16 cellular contexts compared by ENCODE assay signal in genomic region chr19:39831679-39832078, GRCh38. TPM values are rescaled to one million over a fixed set of nuclear protein-coding genes. Genes with fewer than 3 reads are reported as not detected.
DNase-seq lines count a peak whose midpoint lies in the region; ATAC-seq and TF ChIP-seq lines count a peak whose summit lies in the region.
"Had no signal": no experiment of that assay in that cellular context is flagged by ENCODE, and none has a peak within 500 bp of the region (broad histone marks: within the 10 kb centered on the region; RNA-seq: fewer than 3 reads in every experiment).

No MANE protein-coding gene starts in this region.

- CTCF ChIA-PET in activated naive CD4-positive, alpha-beta T cell treated with anti-CD3 and anti-CD28 coated beads for 36 hours (lab: Charles Lee): no interaction called here
- CTCF ChIA-PET in activated CD8-positive, alpha-beta T cell treated with anti-CD3 and anti-CD28 coated beads, Interleukin-2, amount 10 ng/mL, durations not matched to agents 7 days and 5 days (lab: Charles Lee): no interaction called here

- peaks cover 12% of the 10 kb centered on the region for H3K36me3 Mint-ChIP-seq in activated naive CD4-positive, alpha-beta T cell treated with anti-CD3 and anti-CD28 coated beads, Interleukin-2, amount 50 U/mL, for 24 hours
- H3K36me3 Mint-ChIP-seq in activated naive CD4-positive, alpha-beta T cell treated with anti-CD3 and anti-CD28 coated beads for 36 hours (ENCODE audit: low read depth): peaks cover 49% of the 10 kb centered on the region
- peaks cover 59% of the 10 kb centered on the region for H3K36me3 Mint-ChIP-seq in activated CD8-positive, alpha-beta T cell treated with anti-CD3 and anti-CD28 coated beads, Interleukin-2, amount 10 ng/mL, durations not matched to agents 7 days and 5 days (ENCODE audit: low read depth)
- H3K36me3 Mint-ChIP-seq in stimulated activated memory B cell treated with anti-CD40 and anti-IgM and Interleukin-4, amounts not matched to agents 10 μg/mL and 1 μg/mL and 100 μg/mL, for 72 hours: peaks cover 51% of the 10 kb centered on the region

- ATAC-seq in activated CD8-positive, alpha-beta T cell treated with anti-CD3 and anti-CD28 coated beads, Interleukin-2, amount 10 ng/mL, durations not matched to agents 7 days and 5 days: no peak
- ATAC-seq in stimulated activated memory B cell treated with anti-CD40 and anti-IgM and Interleukin-4, amounts not matched to agents 10 μg/mL and 1 μg/mL and 100 μg/mL, for 72 hours: no peak
- ATAC-seq in HG02642 (IDR thresholded peaks at IDR 0.05; ENCODE audit: poor library complexity, unreplicated experiment): no peak
- ATAC-seq: esophagus mucosa had no signal

- H3K9me3 Mint-ChIP-seq in activated naive CD4-positive, alpha-beta T cell treated with anti-CD3 and anti-CD28 coated beads, Interleukin-2, amount 50 U/mL, for 24 hours: no peaks in the 10 kb centered on the region
- no peaks in the 10 kb centered on the region for H3K9me3 Mint-ChIP-seq in activated naive CD4-positive, alpha-beta T cell treated with anti-CD3 and anti-CD28 coated beads for 36 hours
- H3K9me3 Mint-ChIP-seq in activated CD8-positive, alpha-beta T cell treated with anti-CD3 and anti-CD28 coated beads, Interleukin-2, amount 10 ng/mL, durations not matched to agents 7 days and 5 days (ENCODE audit: insufficient read depth): no peaks in the 10 kb centered on the region
- H3K9me3 Mint-ChIP-seq in stimulated activated memory B cell treated with anti-CD40 and anti-IgM and Interleukin-4, amounts not matched to agents 10 μg/mL and 1 μg/mL and 100 μg/mL, for 72 hours: no peaks in the 10 kb centered on the region

- peak overlapping the region; percentile 83 for H3K4me3 Mint-ChIP-seq in activated naive CD4-positive, alpha-beta T cell treated with anti-CD3 and anti-CD28 coated beads, Interleukin-2, amount 50 U/mL, for 24 hours
- H3K4me3 Mint-ChIP-seq in activated naive CD4-positive, alpha-beta T cell treated with anti-CD3 and anti-CD28 coated beads for 36 hours: no peak overlapping the region
- H3K4me3 Mint-ChIP-seq in activated CD8-positive, alpha-beta T cell treated with anti-CD3 and anti-CD28 coated beads, Interleukin-2, amount 10 ng/mL, durations not matched to agents 7 days and 5 days: no peak overlapping the region
- H3K4me3 Mint-ChIP-seq in stimulated activated memory B cell treated with anti-CD40 and anti-IgM and Interleukin-4, amounts not matched to agents 10 μg/mL and 1 μg/mL and 100 μg/mL, for 72 hours: peak overlapping the region; percentile 69

- POLR2A ChIA-PET in activated CD8-positive, alpha-beta T cell treated with anti-CD3 and anti-CD28 coated beads, Interleukin-2, amount 10 ng/mL, durations not matched to agents 7 days and 5 days (lab: Charles Lee): no interaction called here

- DNase-seq in activated naive CD4-positive, alpha-beta T cell treated with anti-CD3 and anti-CD28 coated beads for 36 hours: no peak
- DNase-seq in activated CD8-positive, alpha-beta T cell treated with anti-CD3 and anti-CD28 coated beads, Interleukin-2, amount 10 ng/mL, durations not matched to agents 7 days and 5 days: no peak
- DNase-seq in mesenteric fat pad (ENCODE audit: low spot score) (peak; percentile 71), brain microvascular endothelial cell (no peak), cerebellar cortex (ENCODE audit: low spot score) (no peak)
- DNase-seq: activated CD4-positive, CD25-positive, alpha-beta regulatory T cell treated with anti-CD3 and anti-CD28 coated beads, Interleukin-2, amount 50 U/mL, for 72 hours; DMS79 treated with DMSO at 0.1 percent for 48 hours; stimulated activated CD8-positive, alpha-beta memory T cell treated with anti-CD3 and anti-CD28 coated beads, Interleukin-4, amount 100 ng/mL, for 48 hours had no signal

- intact Hi-C loops in activated naive CD4-positive, alpha-beta T cell treated with anti-CD3 and anti-CD28 coated beads for 36 hours (cut with micrococcal nuclease): loop anchor here (5.0 kb wide), 1 partner anchor 141 kb away; the partner anchor contains the start of gene PSMC4

- in situ Hi-C loops in brain microvascular endothelial cell (cut with HindIII; ENCODE audit: low pct_ligation_motif_present, low sequenced_read_pairs): no loop called here

- H3K27me3 Mint-ChIP-seq in activated naive CD4-positive, alpha-beta T cell treated with anti-CD3 and anti-CD28 coated beads, Interleukin-2, amount 50 U/mL, for 24 hours: no peaks in the 10 kb centered on the region
- no peaks in the 10 kb centered on the region for H3K27me3 Mint-ChIP-seq in activated naive CD4-positive, alpha-beta T cell treated with anti-CD3 and anti-CD28 coated beads for 36 hours (ENCODE audit: low read depth)
- no peaks in the 10 kb centered on the region for H3K27me3 Mint-ChIP-seq in activated CD8-positive, alpha-beta T cell treated with anti-CD3 and anti-CD28 coated beads, Interleukin-2, amount 10 ng/mL, durations not matched to agents 7 days and 5 days (ENCODE audit: low read depth)
- no peaks in the 10 kb centered on the region for H3K27me3 Mint-ChIP-seq in stimulated activated memory B cell treated with anti-CD40 and anti-IgM and Interleukin-4, amounts not matched to agents 10 μg/mL and 1 μg/mL and 100 μg/mL, for 72 hours

- peak overlapping the region; percentile 76 for H3K27ac Mint-ChIP-seq in activated naive CD4-positive, alpha-beta T cell treated with anti-CD3 and anti-CD28 coated beads, Interleukin-2, amount 50 U/mL, for 24 hours
- no peak overlapping the region for H3K27ac Mint-ChIP-seq in activated naive CD4-positive, alpha-beta T cell treated with anti-CD3 and anti-CD28 coated beads for 36 hours
- peak overlapping the region; percentile 79 for H3K27ac Mint-ChIP-seq in activated CD8-positive, alpha-beta T cell treated with anti-CD3 and anti-CD28 coated beads, Interleukin-2, amount 10 ng/mL, durations not matched to agents 7 days and 5 days
- peak overlapping the region; percentile 71 for H3K27ac Mint-ChIP-seq in stimulated activated memory B cell treated with anti-CD40 and anti-IgM and Interleukin-4, amounts not matched to agents 10 μg/mL and 1 μg/mL and 100 μg/mL, for 72 hours

- TF ChIP-seq CTCF in brain microvascular endothelial cell (IDR thresholded peaks at IDR 0.05; ENCODE audit: low read depth, low read length, missing control alignments): no peak

- peaks cover 37% of the 10 kb centered on the region for H3K36me3 ChIP-seq in brain microvascular endothelial cell (replicated peaks)

- H3K4me1 Mint-ChIP-seq in activated naive CD4-positive, alpha-beta T cell treated with anti-CD3 and anti-CD28 coated beads, Interleukin-2, amount 50 U/mL, for 24 hours: peaks cover 38% of the 10 kb centered on the region
- peaks cover 27% of the 10 kb centered on the region for H3K4me1 Mint-ChIP-seq in activated naive CD4-positive, alpha-beta T cell treated with anti-CD3 and anti-CD28 coated beads for 36 hours (ENCODE audit: low read depth)
- H3K4me1 Mint-ChIP-seq in activated CD8-positive, alpha-beta T cell treated with anti-CD3 and anti-CD28 coated beads, Interleukin-2, amount 10 ng/mL, durations not matched to agents 7 days and 5 days (ENCODE audit: low read depth): peaks cover 43% of the 10 kb centered on the region
- H3K4me1 Mint-ChIP-seq in stimulated activated memory B cell treated with anti-CD40 and anti-IgM and Interleukin-4, amounts not matched to agents 10 μg/mL and 1 μg/mL and 100 μg/mL, for 72 hours: peaks cover 44% of the 10 kb centered on the region

- H3K27ac ChIP-seq in brain microvascular endothelial cell: no peak overlapping the region

- no peaks in the 10 kb centered on the region for H3K27me3 ChIP-seq in brain microvascular endothelial cell (replicated peaks)

- no peak overlapping the region for H3K4me3 ChIP-seq in brain microvascular endothelial cell (ENCODE audit: low read depth, low read length)
- H3K4me3 ChIP-seq: lung had no signal

RNA-seq across cellular contexts. Expression of gene DYRK1B, which starts 2.3 kb away (rescaled TPM):
- 1 to 10 TPM; 6.1 to 6.6 TPM for total RNA-seq in activated naive CD4-positive, alpha-beta T cell treated with anti-CD3 and anti-CD28 coated beads for 36 hours
- total RNA-seq in activated CD8-positive, alpha-beta T cell treated with anti-CD3 and anti-CD28 coated beads, Interleukin-2, amount 10 ng/mL, durations not matched to agents 7 days and 5 days: 1 to 10 TPM; 7.5 to 8.5 TPM
- 8.8 TPM for total RNA-seq in mesenteric fat pad

RNA-seq across cellular contexts. Expression of gene FBL, which starts 14.5 kb away (rescaled TPM):
- 100 to 1,000 TPM; 742 to 785 TPM for total RNA-seq in activated naive CD4-positive, alpha-beta T cell treated with anti-CD3 and anti-CD28 coated beads for 36 hours
- total RNA-seq in activated CD8-positive, alpha-beta T cell treated with anti-CD3 and anti-CD28 coated beads, Interleukin-2, amount 10 ng/mL, durations not matched to agents 7 days and 5 days: 100 to 1,000 TPM; 385 to 399 TPM
- 121 TPM for total RNA-seq in mesenteric fat pad

RNA-seq across cellular contexts. Expression of gene LEUTX, which starts 53.0 kb away (rescaled TPM):
- not detected for total RNA-seq in activated naive CD4-positive, alpha-beta T cell treated with anti-CD3 and anti-CD28 coated beads for 36 hours
- not detected for total RNA-seq in activated CD8-positive, alpha-beta T cell treated with anti-CD3 and anti-CD28 coated beads, Interleukin-2, amount 10 ng/mL, durations not matched to agents 7 days and 5 days
- total RNA-seq in mesenteric fat pad: not detected
- total RNA-seq: cerebellum, esophagus mucosa, lung, posterior vena cava, urinary bladder had no signal

Comparison
In these comparisons a context has a peak if more than half of its experiments do, and no peak if none do; other contexts are left out.
1. H3K4me3 Mint-ChIP-seq: peak in activated naive CD4-positive, alpha-beta T cell treated with anti-CD3 and anti-CD28 coated beads, Interleukin-2, amount 50 U/mL, for 24 hours (single experiment) and stimulated activated memory B cell treated with anti-CD40 and anti-IgM and Interleukin-4, amounts not matched to agents 10 μg/mL and 1 μg/mL and 100 μg/mL, for 72 hours (single experiment); none in activated naive CD4-positive, alpha-beta T cell treated with anti-CD3 and anti-CD28 coated beads for 36 hours (single experiment) and activated CD8-positive, alpha-beta T cell treated with anti-CD3 and anti-CD28 coated beads, Interleukin-2, amount 10 ng/mL, durations not matched to agents 7 days and 5 days (single experiment).